Comparison of ENCODE assay signal across 12 cellular contexts in the genomic region with DNA sequence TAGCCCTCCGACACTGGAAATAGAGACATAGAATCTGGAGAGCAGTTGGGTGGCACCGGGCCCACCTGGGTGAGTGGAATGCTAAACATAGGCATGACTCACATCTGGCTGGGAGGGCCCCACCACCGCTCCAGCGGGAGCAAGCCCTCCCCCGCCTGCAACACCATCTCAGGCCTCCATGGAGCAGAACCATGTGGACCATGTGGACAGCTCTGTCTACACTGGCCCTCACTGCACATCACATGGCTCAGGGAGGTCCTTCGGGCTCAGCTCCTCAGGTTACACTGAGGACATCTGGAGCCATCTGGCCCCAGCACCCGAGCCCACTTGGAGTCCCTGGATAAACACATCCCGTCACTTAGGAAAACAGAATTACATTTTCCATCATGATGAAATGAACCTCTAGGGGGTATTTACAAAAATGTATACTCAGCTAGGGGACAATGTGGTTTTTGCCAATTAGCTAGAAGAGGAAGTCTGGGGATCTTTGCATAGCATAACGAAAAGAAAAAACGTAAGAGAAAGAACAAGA. TPM values are rescaled to one million over a fixed set of nuclear protein-coding genes. Genes with fewer than 3 reads are reported as not detected.
A peak's percentile ranks its signal among the peaks of the same experiment; 100 is the strongest.
DNase-seq lines count a peak whose midpoint lies in the region; TF ChIP-seq lines count a peak whose summit lies in the region.
"Had no signal": no experiment of that assay in that cellular context is flagged by ENCODE, and none has a peak within 500 bp of the region (broad histone marks: within the 10 kb centered on the region; RNA-seq: fewer than 3 reads in every experiment).

No MANE protein-coding gene starts in this region.

- H3K27me3 Mint-ChIP-seq in nephron (ENCODE audit: low read depth) (peaks cover 4% of the 10 kb centered on the region), Caco-2 (ENCODE audit: insufficient read depth, unreplicated experiment) (peaks cover 10% of the 10 kb centered on the region)
- H3K27me3 Mint-ChIP-seq in activated naive CD4-positive, alpha-beta T cell treated with anti-CD3 and anti-CD28 coated beads, Interleukin-2, amount 10 ng/mL, durations not matched to agents 7 days and 5 days = peaks cover 4% of the 10 kb centered on the region

- H3K9me3 ChIP-seq in Caco-2 = no peaks in the 10 kb centered on the region
- H3K9me3 ChIP-seq: ovary had no signal

- intact Hi-C loops in Caco-2 (cut with micrococcal nuclease; ENCODE audit: unreplicated experiment) = no loop called here

- CTCF ChIA-PET in activated naive CD4-positive, alpha-beta T cell treated with anti-CD3 and anti-CD28 coated beads, Interleukin-2, amount 10 ng/mL, durations not matched to agents 7 days and 5 days (lab: Charles Lee) = interaction anchor here (1.7 kb wide), 1 partner anchor 35 kb away, joined by 6 read pairs; no protein-coding TSS in a partner anchor
- CTCF ChIA-PET in Caco-2 (lab: Charles Lee) = no interaction called here

- H3K27me3 ChIP-seq in Caco-2 (replicated peaks; ENCODE audit: control insufficient read depth, insufficient read depth, low read length) = no peaks in the 10 kb centered on the region
- H3K27me3 ChIP-seq: ovary had no signal

- peak; percentile 48 for DNase-seq in COLO668 (lab: John Stamatoyannopoulos, UW; ENCODE audit: unreplicated experiment)
- DNase-seq in NCI-H524 (lab: John Stamatoyannopoulos, UW) = peak; percentile 76 to 89
- DNase-seq in dedifferentiated amniotic fluid mesenchymal stem cell (ENCODE audit: extremely low spot score) = peak; percentile 81
- DNase-seq in activated naive CD4-positive, alpha-beta T cell treated with anti-CD3 and anti-CD28 coated beads, Interleukin-2, amount 10 ng/mL, durations not matched to agents 7 days and 5 days = no peak
- DNase-seq in inferior parietal cortex (ENCODE audit: extremely low spot score) = no peak
- no peak for DNase-seq in stimulated activated CD4-positive, alpha-beta T cell treated with anti-CD3 and anti-CD28 coated beads, Interleukin-15, amount 100 ng/mL, for 24 hours
- no peak for DNase-seq in Caco-2
- DNase-seq: activated CD4-positive, CD25-positive, alpha-beta regulatory T cell treated with anti-CD3 and anti-CD28 coated beads, Interleukin-2, amount 50 U/mL, for 72 hours; DMS79; ovary had no signal

- H3K4me1 Mint-ChIP-seq in nephron (peaks cover 45% of the 10 kb centered on the region), Caco-2 (ENCODE audit: low read depth, unreplicated experiment) (no peaks in the 10 kb centered on the region)
- H3K4me1 Mint-ChIP-seq in activated naive CD4-positive, alpha-beta T cell treated with anti-CD3 and anti-CD28 coated beads, Interleukin-2, amount 10 ng/mL, durations not matched to agents 7 days and 5 days = peaks cover 11% of the 10 kb centered on the region

- H3K27ac Mint-ChIP-seq in nephron (peak overlapping the region; percentile 93 to 98 (median 94)), Caco-2 (ENCODE audit: unreplicated experiment) (no peak overlapping the region)
- no peak overlapping the region for H3K27ac Mint-ChIP-seq in activated naive CD4-positive, alpha-beta T cell treated with anti-CD3 and anti-CD28 coated beads, Interleukin-2, amount 10 ng/mL, durations not matched to agents 7 days and 5 days
- H3K27ac Mint-ChIP-seq: activated naive CD4-positive, alpha-beta T cell treated with anti-CD3 and anti-CD28 coated beads, Interleukin-2, amount 50 U/mL, for 72 hours had no signal

- no peak overlapping the region for H3K4me3 ChIP-seq in Caco-2 (ENCODE audit: low read depth, low read length)
- H3K4me3 ChIP-seq: ovary had no signal

- H3K9me3 Mint-ChIP-seq in nephron (peaks cover 9% of the 10 kb centered on the region), Caco-2 (ENCODE audit: unreplicated experiment) (no peaks in the 10 kb centered on the region)
- peaks cover 12% of the 10 kb centered on the region for H3K9me3 Mint-ChIP-seq in activated naive CD4-positive, alpha-beta T cell treated with anti-CD3 and anti-CD28 coated beads, Interleukin-2, amount 10 ng/mL, durations not matched to agents 7 days and 5 days

- no peaks in the 10 kb centered on the region for H3K4me1 ChIP-seq in Caco-2

- POLR2A ChIA-PET in Caco-2 (lab: Charles Lee) = no interaction called here

- H3K36me3 ChIP-seq in Caco-2 (ENCODE audit: control insufficient read depth, insufficient read depth, low read length) = no peaks in the 10 kb centered on the region
- H3K36me3 ChIP-seq: ovary had no signal

- TF ChIP-seq CTCF in nephron (IDR thresholded peaks at IDR 0.05; ENCODE audit: unreplicated experiment in 3 of 3) (no peak), Caco-2 (IDR thresholded peaks at IDR 0.05; ENCODE audit: insufficient read depth in 1 of 2, low read depth in 1 of 2, low read length in 1 of 2, severe bottlenecking in 1 of 2, unreplicated experiment in 1 of 2) (no peak)

- peak overlapping the region in 1 of 3 experiments; percentile 5 for H3K4me3 Mint-ChIP-seq in nephron
- H3K4me3 Mint-ChIP-seq in activated naive CD4-positive, alpha-beta T cell treated with anti-CD3 and anti-CD28 coated beads, Interleukin-2, amount 10 ng/mL, durations not matched to agents 7 days and 5 days = no peak overlapping the region
- H3K4me3 Mint-ChIP-seq in Caco-2 (ENCODE audit: unreplicated experiment) = no peak overlapping the region

- no TSS peak for BruUV-seq in Caco-2 (replicated peaks; lab: Mats Ljungman, UMichigan)

- H3K36me3 Mint-ChIP-seq in nephron (ENCODE audit: low read depth) = no peaks in the 10 kb centered on the region
- H3K36me3 Mint-ChIP-seq in activated naive CD4-positive, alpha-beta T cell treated with anti-CD3 and anti-CD28 coated beads, Interleukin-2, amount 10 ng/mL, durations not matched to agents 7 days and 5 days = no peaks in the 10 kb centered on the region
- no peaks in the 10 kb centered on the region for H3K36me3 Mint-ChIP-seq in Caco-2 (ENCODE audit: insufficient read depth, unreplicated experiment)

RNA-seq across cellular contexts. Expression of gene MLPH, which starts 30.8 kb away (rescaled TPM):
- total RNA-seq in Caco-2 (2022) = not detected in 2 replicates
- total RNA-seq: activated naive CD4-positive, alpha-beta T cell treated with anti-CD3 and anti-CD28 coated beads, Interleukin-2, amount 50 U/mL, for 72 hours had no signal

RNA-seq across cellular contexts. Expression of gene COL6A3, which starts 42.3 kb away (rescaled TPM):
- total RNA-seq in Caco-2 (2022) = 0.73 and 2.1 TPM in 2 replicates

Comparison
In these comparisons a context has a peak if more than half of its experiments do, and no peak if none do; other contexts are left out.
1. DNase-seq: peak in COLO668 (single experiment), NCI-H524 (2 of 2) and dedifferentiated amniotic fluid mesenchymal stem cell (single experiment); none in activated naive CD4-positive, alpha-beta T cell treated with anti-CD3 and anti-CD28 coated beads, Interleukin-2, amount 10 ng/mL, durations not matched to agents 7 days and 5 days (single experiment), inferior parietal cortex (single experiment), stimulated activated CD4-positive, alpha-beta T cell treated with anti-CD3 and anti-CD28 coated beads, Interleukin-15, amount 100 ng/mL, for 24 hours (single experiment) and Caco-2 (0 of 2).
2. H3K27ac Mint-ChIP-seq: peak in nephron (3 of 3); none in activated naive CD4-positive, alpha-beta T cell treated with anti-CD3 and anti-CD28 coated beads, Interleukin-2, amount 10 ng/mL, durations not matched to agents 7 days and 5 days (single experiment) and Caco-2 (single experiment).